In the genomic region with DNA sequence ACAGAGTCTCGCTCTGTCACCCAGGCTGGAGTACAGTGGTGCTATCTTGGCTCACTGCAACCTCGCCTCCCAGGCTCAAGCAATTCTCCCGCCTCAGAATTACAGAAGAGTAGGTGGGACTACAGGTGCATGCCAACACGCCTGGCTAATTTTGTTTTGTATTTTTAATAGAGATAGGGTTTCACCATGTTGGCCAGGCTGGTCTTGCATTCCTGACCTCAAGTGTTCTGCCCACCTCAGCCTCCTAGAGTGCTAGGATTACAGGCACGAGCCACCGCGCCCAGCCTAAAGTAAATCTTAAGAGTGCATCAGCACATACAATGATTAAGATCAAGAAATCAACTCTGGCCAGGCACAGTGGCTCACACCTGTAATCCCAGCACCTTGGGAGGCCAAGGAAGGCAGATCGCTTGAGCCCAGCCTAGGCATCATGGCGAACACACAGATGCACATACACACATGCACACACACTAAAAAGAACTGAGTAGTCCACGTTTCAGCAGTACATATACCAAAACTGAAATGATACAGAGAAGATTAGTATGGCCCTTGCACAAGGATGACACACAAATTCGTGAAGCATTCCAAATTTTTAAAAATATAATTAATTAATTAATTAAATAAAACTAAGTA, we compare ENCODE assay signal across 1 cellular context.
A peak's percentile ranks its signal among the peaks of the same experiment; 100 is the strongest.
TF ChIP-seq lines count a peak whose summit lies in the region.

No MANE protein-coding gene starts in this region.

TF ChIP-seq in Ishikawa, 13 proteins besides CTCF, POLR2A, EP300 and RAD21:
- no peak for TF ChIP-seq EGR1 (IDR thresholded peaks at IDR 0.05)
- peak; percentile 78 for TF ChIP-seq NFIC (IDR thresholded peaks at IDR 0.05)
- TF ChIP-seq TCF12 (IDR thresholded peaks at IDR 0.05; ENCODE audit: low read depth) = peak; percentile 81
- TF ChIP-seq TEAD4 (IDR thresholded peaks at IDR 0.05) = peak; percentile 92
- TF ChIP-seq, protein P1, sequence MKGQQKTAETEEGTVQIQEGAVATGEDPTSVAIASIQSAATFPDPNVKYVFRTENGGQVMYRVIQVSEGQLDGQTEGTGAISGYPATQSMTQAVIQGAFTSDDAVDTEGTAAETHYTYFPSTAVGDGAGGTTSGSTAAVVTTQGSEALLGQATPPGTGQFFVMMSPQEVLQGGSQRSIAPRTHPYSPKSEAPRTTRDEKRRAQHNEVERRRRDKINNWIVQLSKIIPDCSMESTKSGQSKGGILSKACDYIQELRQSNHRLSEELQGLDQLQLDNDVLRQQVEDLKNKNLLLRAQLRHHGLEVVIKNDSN (IDR thresholded peaks at IDR 0.05) = peak; percentile 16; the same call in 1 of the 2 replicates
- TF ChIP-seq YY1 (IDR thresholded peaks at IDR 0.05; ENCODE audit: low read depth) = no peak
- TF ChIP-seq, protein P2, sequence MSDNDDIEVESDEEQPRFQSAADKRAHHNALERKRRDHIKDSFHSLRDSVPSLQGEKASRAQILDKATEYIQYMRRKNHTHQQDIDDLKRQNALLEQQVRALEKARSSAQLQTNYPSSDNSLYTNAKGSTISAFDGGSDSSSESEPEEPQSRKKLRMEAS (IDR thresholded peaks at IDR 0.05) = peak; percentile 60; the same call in 1 of the 2 replicates
